In the genomic region with DNA sequence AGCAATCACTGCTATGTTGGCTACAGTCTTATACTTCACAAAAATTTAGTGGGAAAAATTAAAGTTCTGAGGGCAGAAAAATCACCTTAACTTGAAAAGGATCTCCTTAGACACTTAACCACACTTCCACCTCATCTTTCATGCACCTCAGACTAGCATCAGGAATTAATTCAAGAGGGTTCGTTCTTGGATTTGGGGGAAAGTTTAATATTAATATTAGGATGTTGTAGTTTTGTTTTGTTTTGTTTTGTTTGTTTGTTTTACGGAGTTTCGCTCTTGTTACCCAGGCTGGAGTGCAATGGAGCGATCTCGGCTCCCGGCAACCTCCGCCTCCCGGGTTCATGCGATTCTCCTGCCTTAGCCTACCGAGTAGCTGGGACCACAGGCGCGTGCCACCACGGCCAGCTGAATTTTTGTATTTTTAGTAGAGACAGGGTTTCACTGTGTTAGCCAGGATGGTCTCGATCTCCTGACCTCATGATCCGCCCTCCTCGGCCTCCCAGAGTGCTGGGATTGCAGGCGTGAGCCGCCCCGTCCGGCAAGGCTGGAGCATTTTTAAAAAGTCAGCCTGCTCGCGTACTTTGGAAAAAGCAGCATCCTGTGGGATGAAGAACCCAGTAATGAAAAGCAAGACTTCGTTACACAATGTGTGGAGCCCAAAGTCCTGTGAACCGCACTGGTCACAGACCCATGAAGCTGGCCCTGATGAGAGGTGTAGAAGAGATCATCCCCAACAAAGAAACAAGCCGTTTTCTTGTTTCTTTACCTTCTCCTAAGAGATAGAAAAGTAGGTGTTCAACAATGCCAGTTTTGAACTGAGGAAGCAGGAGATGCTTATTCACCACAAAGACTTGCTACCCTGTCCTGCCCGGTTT, we compare ENCODE assay signal across 18 cellular contexts.
"Had no signal": no experiment of that assay in that cellular context is flagged by ENCODE, and none has a peak within 500 bp of the region (broad histone marks: within the 10 kb centered on the region; RNA-seq: fewer than 3 reads in every experiment).

No MANE protein-coding gene starts in this region.

- H3K27ac Mint-ChIP-seq: activated naive CD4-positive, alpha-beta T cell treated with anti-CD3 and anti-CD28 coated beads, Interleukin-2, amount 50 U/mL, for 24 hours; natural killer cell treated with Interleukin-12 subunit alpha and Interleukin-12 subunit beta and Interleukin-15 and Interleukin-18, amount 100 ng/mL, for 72 hours; T-helper 17 cell had no signal

- H3K27me3 ChIP-seq: body of pancreas, upper lobe of left lung had no signal

- H3K9me3 Mint-ChIP-seq: central memory CD8-positive, alpha-beta T cell; natural killer cell treated with Interleukin-12 subunit alpha and Interleukin-12 subunit beta and Interleukin-15 and Interleukin-18, amount 100 ng/mL, for 72 hours had no signal

- ATAC-seq: activated CD4-positive, CD25-positive, alpha-beta regulatory T cell treated with anti-CD3 and anti-CD28 coated beads, Interleukin-2, amount 50 U/mL, for 24 hours; body of pancreas; psoas muscle; T-helper 17 cell had no signal

- DNase-seq: activated CD4-positive, alpha-beta T cell treated with anti-CD3 and anti-CD28 coated beads, Interleukin-2, amount 50 U/mL, for 4 hours; activated effector memory CD4-positive, alpha-beta T cell treated with Interleukin-2 at 50 U/mL for 16 hours; activated T-cell treated with anti-CD3 and anti-CD28 coated beads, Interleukin-2, amount 50 U/mL, for 1 hour; body of pancreas; effector memory CD4-positive, alpha-beta T cell; hypothalamus; psoas muscle; sigmoid colon; stimulated activated CD4-positive, alpha-beta T cell treated with anti-CD3 and anti-CD28 coated beads, Interleukin-12 subunit alpha, Interleukin-12 subunit beta, amount 100 ng/mL, for 4 hours; stimulated activated naive CD4-positive, alpha-beta T cell treated with Interleukin-2 at 50 U/mL for 16 hours; T-helper 17 cell; upper lobe of left lung had no signal

- H3K9me3 ChIP-seq: body of pancreas, psoas muscle, sigmoid colon, suprapubic skin, upper lobe of left lung had no signal

- H3K4me3 Mint-ChIP-seq: activated naive CD4-positive, alpha-beta T cell treated with anti-CD3 and anti-CD28 coated beads, Interleukin-2, amount 50 U/mL, for 24 hours; central memory CD8-positive, alpha-beta T cell; natural killer cell treated with Interleukin-12 subunit alpha and Interleukin-12 subunit beta and Interleukin-15 and Interleukin-18, amount 100 ng/mL, for 72 hours; T-helper 17 cell had no signal

- H3K36me3 ChIP-seq: sigmoid colon, suprapubic skin, upper lobe of left lung had no signal

- H3K4me1 ChIP-seq: body of pancreas, psoas muscle, sigmoid colon, suprapubic skin, upper lobe of left lung had no signal

- H3K4me3 ChIP-seq: body of pancreas, psoas muscle, sigmoid colon, suprapubic skin, upper lobe of left lung had no signal

- H3K27ac ChIP-seq: body of pancreas, psoas muscle, sigmoid colon, suprapubic skin, upper lobe of left lung had no signal

- H3K4me1 Mint-ChIP-seq: activated naive CD4-positive, alpha-beta T cell treated with anti-CD3 and anti-CD28 coated beads, Interleukin-2, amount 50 U/mL, for 24 hours; central memory CD8-positive, alpha-beta T cell; T-helper 17 cell had no signal

- FAIRE-seq: islet of Langerhans had no signal

- H3K36me3 Mint-ChIP-seq: activated naive CD4-positive, alpha-beta T cell treated with anti-CD3 and anti-CD28 coated beads, Interleukin-2, amount 50 U/mL, for 24 hours; natural killer cell treated with Interleukin-12 subunit alpha and Interleukin-12 subunit beta and Interleukin-15 and Interleukin-18, amount 100 ng/mL, for 72 hours had no signal
